ENCODE assay signal across 13 cellular contexts in the genomic region with DNA sequence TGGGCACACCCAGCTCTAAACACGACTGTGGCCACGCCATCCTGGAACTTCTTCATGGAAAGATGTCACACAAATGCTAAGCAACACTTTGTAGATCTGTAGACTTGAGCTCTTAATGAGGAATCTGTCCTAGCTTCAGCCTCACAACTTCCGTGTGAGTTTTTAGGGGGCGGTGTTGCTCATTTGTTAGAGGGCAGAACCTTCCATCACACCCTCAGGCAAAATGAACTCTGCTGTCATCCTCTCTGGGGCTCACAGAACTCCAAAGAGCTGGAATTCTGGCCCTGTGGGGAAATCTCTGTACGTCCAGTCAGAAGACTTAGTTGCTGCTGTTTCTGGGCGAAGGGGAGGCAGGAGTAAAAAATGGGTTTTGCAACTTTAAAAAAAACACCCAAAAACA. TPM values are rescaled to one million over a fixed set of nuclear protein-coding genes. Genes with fewer than 3 reads are reported as not detected.
"Had no signal": no experiment of that assay in that cellular context is flagged by ENCODE, and none has a peak within 500 bp of the region (broad histone marks: within the 10 kb centered on the region; RNA-seq: fewer than 3 reads in every experiment).

No MANE protein-coding gene starts in this region.

- ATAC-seq: activated naive CD4-positive, alpha-beta T cell treated with anti-CD3 and anti-CD28 coated beads, Interleukin-2, amount 50 U/mL, for 72 hours; foreskin keratinocyte; pancreas; psoas muscle; stimulated activated naive CD8-positive, alpha-beta T cell treated with anti-CD3 and anti-CD28 coated beads, Interleukin-15, Interleukin-2, amounts not matched to agents 100 U/mL and 50 U/mL, for 24 hours had no signal

- H3K4me3 ChIP-seq: pancreas, psoas muscle, right atrium auricular region, upper lobe of left lung had no signal

- FAIRE-seq: pancreas had no signal

- H3K36me3 ChIP-seq: pancreas, right atrium auricular region, upper lobe of left lung had no signal

- H3K9me3 ChIP-seq: pancreas, psoas muscle, right atrium auricular region, upper lobe of left lung had no signal

- H3K27me3 ChIP-seq: foreskin keratinocyte, pancreas, right atrium auricular region, upper lobe of left lung had no signal

- DNase-seq: activated gamma-delta T cell treated with Interleukin-2 at 50 U/mL for 16 hours; activated T-cell treated with anti-CD3 and anti-CD28 coated beads, Interleukin-2, amount 50 U/mL, for 1 hour; aorta; erythroblast; foreskin keratinocyte; pancreas; psoas muscle; stimulated activated CD4-positive, alpha-beta T cell treated with anti-CD3 and anti-CD28 coated beads, Interleukin-4, amount 100 ng/mL, for 4 hours; stimulated activated naive CD8-positive, alpha-beta T cell treated with anti-CD3 and anti-CD28 coated beads, Interleukin-15, Interleukin-2, amounts not matched to agents 100 U/mL and 50 U/mL, for 24 hours; upper lobe of left lung had no signal

- H3K27ac ChIP-seq: foreskin keratinocyte, pancreas, psoas muscle, right atrium auricular region, upper lobe of left lung, VCaP had no signal

- H3K4me1 ChIP-seq: foreskin keratinocyte, pancreas, psoas muscle, right atrium auricular region, upper lobe of left lung had no signal

RNA-seq across cellular contexts. Expression of gene NRN1, which starts 49.8 kb away (rescaled TPM):
- total RNA-seq: foreskin keratinocyte had no signal
- polyA plus RNA-seq: foreskin keratinocyte had no signal
